In the genomic region with DNA sequence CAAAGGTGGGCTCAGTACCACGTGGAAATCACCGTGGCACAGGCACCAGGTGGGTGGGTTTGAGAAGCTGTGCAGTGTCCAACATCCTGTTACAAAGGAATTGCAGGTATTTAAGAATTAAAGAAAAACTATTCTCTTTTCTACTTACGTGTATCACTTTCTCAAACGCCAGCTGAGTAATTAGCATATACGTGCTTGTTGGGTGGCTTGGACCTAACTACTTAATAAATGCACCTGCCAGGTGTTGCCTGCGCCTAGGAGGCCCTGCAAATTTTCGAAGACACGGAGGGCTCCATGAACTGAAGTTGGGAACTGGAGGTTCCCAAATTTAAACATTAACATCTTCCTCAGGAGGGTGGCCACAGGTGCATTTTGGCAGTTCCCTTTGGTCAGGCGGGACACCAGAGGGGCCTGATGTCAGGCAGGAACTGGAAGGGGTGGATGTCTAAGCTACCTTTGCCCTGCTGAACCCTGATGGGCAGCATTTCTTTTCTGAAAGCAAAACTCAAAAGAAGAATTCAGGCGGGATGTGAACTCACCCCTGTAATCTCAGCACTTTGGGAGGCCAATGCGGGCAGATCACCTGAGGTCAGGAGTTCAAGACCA, we compare ENCODE assay signal across 8 cellular contexts.
DNase-seq lines count a peak whose midpoint lies in the region; ATAC-seq and TF ChIP-seq lines count a peak whose summit lies in the region.

No MANE protein-coding gene starts in this region.

- intact Hi-C loops in CD14-positive monocyte (cut with micrococcal nuclease) (loop anchor here (2.0 kb wide), 1 partner anchor 55 kb away; no protein-coding TSS in a partner anchor), gastrocnemius medialis (cut with DNase I; ENCODE audit: low total_unique reads) (loop anchor here (1.0 to 2.0 kb wide), 3 partner anchors 41 to 91 kb away; no protein-coding TSS in a partner anchor)

- DNase-seq in CD14-positive monocyte (ENCODE audit: low spot score) = no peak
- no peak for DNase-seq in activated naive CD8-positive, alpha-beta T cell treated with anti-CD3 and anti-CD28 coated beads for 36 hours
- DNase-seq in occipital lobe (lab: John Stamatoyannopoulos, UW) = no peak
- DNase-seq in gastrocnemius medialis = no peak
- no peak for DNase-seq in NCI-H226
- no peak for DNase-seq in NCI-H2107 (lab: John Stamatoyannopoulos, UW)

- H3K36me3 ChIP-seq in muscle layer of duodenum (ENCODE audit: control insufficient read depth in 1 of 2, insufficient read depth in 2 of 2, low read length in 2 of 2) (no peaks in the 10 kb centered on the region), gastrocnemius medialis (no peaks in the 10 kb centered on the region)

- peak overlapping the region; percentile 81 to 90 for H3K4me3 Mint-ChIP-seq in CD14-positive monocyte
- peak overlapping the region; percentile 73 for H3K4me3 Mint-ChIP-seq in activated naive CD8-positive, alpha-beta T cell treated with anti-CD3 and anti-CD28 coated beads for 36 hours

- in situ Hi-C loops in gastrocnemius medialis (cut with MboI; ENCODE audit: low sequenced_read_pairs in 4 of 4) = loop anchor here in 2 of 4 donors (5.0 to 10.0 kb wide), 2 partner anchors 49 to 62 kb away; no protein-coding TSS in a partner anchor

- TF ChIP-seq POLR2A in gastrocnemius medialis (IDR thresholded peaks at IDR 0.05) = no peak

- no peak overlapping the region for H3K27ac Mint-ChIP-seq in CD14-positive monocyte
- H3K27ac Mint-ChIP-seq in activated naive CD8-positive, alpha-beta T cell treated with anti-CD3 and anti-CD28 coated beads for 36 hours = no peak overlapping the region

- H3K4me3 ChIP-seq in muscle layer of duodenum (ENCODE audit: low read depth in 1 of 2, low read length in 2 of 2) (peak overlapping the region; percentile 21 to 93), gastrocnemius medialis (peak overlapping the region in 1 of 4 donors; percentile 89)

- H3K9me3 Mint-ChIP-seq in CD14-positive monocyte = peaks cover 0 to 2% (median 0%) of the 10 kb centered on the region in 7 donors
- H3K9me3 Mint-ChIP-seq in activated naive CD8-positive, alpha-beta T cell treated with anti-CD3 and anti-CD28 coated beads for 36 hours = no peaks in the 10 kb centered on the region

- no peaks in the 10 kb centered on the region for H3K9me3 ChIP-seq in muscle layer of duodenum (ENCODE audit: control insufficient read depth in 1 of 2, low read length in 2 of 2)
- no peaks in the 10 kb centered on the region for H3K9me3 ChIP-seq in gastrocnemius medialis

- H3K27ac ChIP-seq in muscle layer of duodenum (ENCODE audit: low read length) = no peak overlapping the region
- peak overlapping the region in 1 of 4 donors; percentile 91 for H3K27ac ChIP-seq in gastrocnemius medialis

- H3K27me3 ChIP-seq in muscle layer of duodenum (ENCODE audit: low read depth, low read length) (no peaks in the 10 kb centered on the region), gastrocnemius medialis (no peaks in the 10 kb centered on the region)

- ATAC-seq in HG02798 (IDR thresholded peaks at IDR 0.05; ENCODE audit: poor library complexity, unreplicated experiment) (peak; percentile 2), gastrocnemius medialis (no peak)

- H3K4me1 ChIP-seq in muscle layer of duodenum (ENCODE audit: control insufficient read depth in 1 of 2, insufficient read depth in 2 of 2, low read length in 2 of 2) = peaks cover 2 to 4% of the 10 kb centered on the region in 2 donors
- H3K4me1 ChIP-seq in gastrocnemius medialis = peaks cover 8 to 10% of the 10 kb centered on the region in 2 donors

- peaks cover 10 to 26% (median 14%) of the 10 kb centered on the region in 3 donors for H3K27me3 Mint-ChIP-seq in CD14-positive monocyte (ENCODE audit: low read depth in 3 of 3)
- peaks cover 4% of the 10 kb centered on the region for H3K27me3 Mint-ChIP-seq in activated naive CD8-positive, alpha-beta T cell treated with anti-CD3 and anti-CD28 coated beads for 36 hours

- H3K36me3 Mint-ChIP-seq in CD14-positive monocyte = no peaks in the 10 kb centered on the region
- no peaks in the 10 kb centered on the region for H3K36me3 Mint-ChIP-seq in activated naive CD8-positive, alpha-beta T cell treated with anti-CD3 and anti-CD28 coated beads for 36 hours

- peaks cover 13% of the 10 kb centered on the region for H3K4me1 Mint-ChIP-seq in CD14-positive monocyte
- H3K4me1 Mint-ChIP-seq in activated naive CD8-positive, alpha-beta T cell treated with anti-CD3 and anti-CD28 coated beads for 36 hours = peaks cover 2% of the 10 kb centered on the region

- TF ChIP-seq CTCF in CD14-positive monocyte (IDR thresholded peaks at IDR 0.05) (peak; percentile 55), gastrocnemius medialis (IDR thresholded peaks at IDR 0.05 in 4 of 5, conservative IDR thresholded peaks at IDR 0.05 in 1 of 5) (no peak)
